14 cellular contexts compared by ENCODE assay signal in the genomic region with DNA sequence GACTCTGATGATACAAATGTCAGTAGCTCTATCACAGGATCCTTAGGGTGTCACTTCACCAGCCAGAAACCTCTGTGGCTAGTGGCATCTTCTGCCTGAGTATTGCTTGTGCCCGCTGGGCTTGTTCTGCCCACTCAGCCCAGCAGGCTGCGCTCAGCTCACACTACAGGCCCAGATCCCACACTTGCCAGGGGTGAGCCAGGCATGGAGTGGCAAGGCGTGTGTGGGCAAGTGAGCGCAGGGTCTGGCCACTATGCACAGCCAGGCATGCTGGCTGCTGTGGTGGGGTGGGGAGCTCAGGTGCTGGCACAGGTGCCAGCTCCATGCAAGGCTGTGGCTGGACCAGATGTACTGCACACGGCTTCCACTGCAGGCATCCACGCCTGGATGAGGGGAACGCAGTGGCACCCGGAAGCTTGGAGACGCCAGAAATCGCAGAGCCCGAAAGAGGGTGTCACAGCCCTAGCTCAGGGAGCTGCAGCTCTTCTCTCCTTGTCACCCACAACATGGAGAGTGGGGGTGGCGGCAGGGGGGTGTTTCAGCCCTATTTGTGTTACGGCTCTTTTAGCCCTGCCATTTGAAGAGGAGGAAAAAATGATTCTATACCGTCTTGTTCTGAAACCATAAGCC. TPM values are rescaled to one million over a fixed set of nuclear protein-coding genes. Genes with fewer than 3 reads are reported as not detected.
DNase-seq lines count a peak whose midpoint lies in the region; ATAC-seq and TF ChIP-seq lines count a peak whose summit lies in the region.
"Had no signal": no experiment of that assay in that cellular context is flagged by ENCODE, and none has a peak within 500 bp of the region (broad histone marks: within the 10 kb centered on the region; RNA-seq: fewer than 3 reads in every experiment).

No MANE protein-coding gene starts in this region.

- H3K36me3 ChIP-seq in GM06990 (ENCODE audit: control insufficient read depth, insufficient read depth, low read length) (no peaks in the 10 kb centered on the region), OCI-LY7 (ENCODE audit: insufficient read depth, low read length) (no peaks in the 10 kb centered on the region)
- H3K36me3 ChIP-seq: BLaER1, sigmoid colon had no signal

- peaks cover 23% of the 10 kb centered on the region for H3K27me3 Mint-ChIP-seq in T-helper 17 cell

- BruUV-seq in OCI-LY7 (replicated peaks; lab: Mats Ljungman, UMichigan) = no TSS peak

- no peak overlapping the region for H2AFZ ChIP-seq in OCI-LY7 (ENCODE audit: low read length)

- H3K79me2 ChIP-seq in OCI-LY7 (ENCODE audit: insufficient read depth, low read depth, low read length) = no peaks in the 10 kb centered on the region

- no peaks in the 10 kb centered on the region for H3K27me3 ChIP-seq in GM06990 (replicated peaks; ENCODE audit: control insufficient read depth, insufficient read depth, low read length)
- H3K27me3 ChIP-seq: BLaER1, sigmoid colon had no signal

- intact Hi-C loops in OCI-LY7 (cut with micrococcal nuclease; ENCODE audit: unreplicated experiment) = no loop called here

- H3K9me2 ChIP-seq in OCI-LY7 (ENCODE audit: insufficient read depth, low read length) = no peaks in the 10 kb centered on the region

- H3K36me3 Mint-ChIP-seq in T-helper 17 cell (ENCODE audit: low read depth) = peaks cover 2% of the 10 kb centered on the region

- CTCF ChIA-PET in OCI-LY7 (lab: Charles Lee; ENCODE audit: unreplicated experiment) = no interaction called here

- TF ChIP-seq CTCF in 22Rv1 (IDR thresholded peaks at IDR 0.05) (0 out of 2 replicates have a peak, but pooled peaks have one; percentile 12), GM06990 (IDR thresholded peaks at IDR 0.05; ENCODE audit: insufficient read depth, low read length, poor library complexity, severe bottlenecking) (peak; percentile 13), OCI-LY7 (conservative IDR thresholded peaks at IDR 0.05; ENCODE audit: low read length) (no peak)

- POLR2A ChIA-PET in OCI-LY7 (lab: Charles Lee) = no interaction called here

- H3K27ac ChIP-seq in 22Rv1 (no peak overlapping the region), OCI-LY7 (ENCODE audit: low read depth, low read length, poor library complexity, severe bottlenecking) (no peak overlapping the region)
- H3K27ac ChIP-seq: BLaER1, sigmoid colon had no signal

- ATAC-seq in esophagus mucosa (peak; percentile 94), T-helper 17 cell (no peak)

- no peak overlapping the region for H3K27ac Mint-ChIP-seq in T-helper 17 cell

- peaks cover 3% of the 10 kb centered on the region for H3K4me1 Mint-ChIP-seq in T-helper 17 cell

- H3K4me3 Mint-ChIP-seq in T-helper 17 cell = no peak overlapping the region

- H3K9me3 ChIP-seq in T-helper 17 cell (ENCODE audit: control insufficient read depth, low read length, poor library complexity, severe bottlenecking) (no peaks in the 10 kb centered on the region), OCI-LY7 (ENCODE audit: low read length) (no peaks in the 10 kb centered on the region)
- H3K9me3 ChIP-seq: BLaER1, sigmoid colon had no signal

- H3K4me2 ChIP-seq in OCI-LY7 (ENCODE audit: low read length) = no peak overlapping the region
- H3K4me2 ChIP-seq: BLaER1 had no signal

- DNase-seq in GM06990 (ENCODE audit: extremely low read depth, insufficient read length) = no peak
- DNase-seq in RPMI8226 = peak; percentile 22
- no peak for DNase-seq in dedifferentiated amniotic fluid mesenchymal stem cell (ENCODE audit: extremely low spot score)
- no peak for DNase-seq in T-helper 17 cell
- DNase-seq in H4 (ENCODE audit: low spot score) = no peak
- no peak for DNase-seq in OCI-LY7 (ENCODE audit: low spot score)
- DNase-seq: activated T-cell treated with anti-CD3 and anti-CD28 coated beads, Interleukin-2, amount 50 U/mL, for 1 hour; caudate nucleus; sigmoid colon had no signal

- no peaks in the 10 kb centered on the region for H3K4me1 ChIP-seq in OCI-LY7 (ENCODE audit: insufficient read depth, low read length, poor library complexity, severe bottlenecking)
- H3K4me1 ChIP-seq: BLaER1, sigmoid colon had no signal

- H3K4me3 ChIP-seq in GM06990 (replicated peaks; ENCODE audit: low read depth, low read length) = no peak overlapping the region
- H3K4me3 ChIP-seq in OCI-LY7 (ENCODE audit: low read depth, low read length, poor library complexity, severe bottlenecking) = no peak overlapping the region
- H3K4me3 ChIP-seq: BLaER1, sigmoid colon had no signal

- no peaks in the 10 kb centered on the region for H4K20me1 ChIP-seq in OCI-LY7 (ENCODE audit: insufficient read depth, low read length)
- H4K20me1 ChIP-seq: BLaER1 had no signal

RNA-seq across cellular contexts. Expression of a gene that starts 10.2 kb away (rescaled TPM):
- total RNA-seq in esophagus mucosa (not detected), T-helper 17 cell (not detected), OCI-LY7 (2022) (not detected in 2 replicates)
- not detected in 2 replicates for total RNA-seq in H4 (2014; rRNA removed; shearing (Covaris generic))
- total RNA-seq in OCI-LY7 (2014; rRNA removed; shearing (Covaris generic)) = not detected in 2 replicates
- total RNA-seq: glomerular endothelial cell, sigmoid colon, ureter had no signal

RNA-seq across cellular contexts. Expression of a gene that starts 11.6 kb away (rescaled TPM):
- total RNA-seq in esophagus mucosa (36.3 TPM), T-helper 17 cell (10 to 100 TPM; 15.5 to 19.0 TPM), OCI-LY7 (2022) (6.9 and 9.8 TPM in 2 replicates)
- total RNA-seq in H4 (2014; rRNA removed; shearing (Covaris generic)) = 34.3 and 37.3 TPM in 2 replicates
- total RNA-seq in OCI-LY7 (2014; rRNA removed; shearing (Covaris generic)) = 3.0 and 9.0 TPM in 2 replicates

RNA-seq across cellular contexts. Expression of a gene that starts 31.8 kb away (rescaled TPM):
- total RNA-seq in esophagus mucosa (not detected), T-helper 17 cell (not detected), OCI-LY7 (2022) (not detected in 2 replicates)
- total RNA-seq in H4 (2014; rRNA removed; shearing (Covaris generic)) = 4.2 and 6.1 TPM in 2 replicates
- not detected in 2 replicates for total RNA-seq in OCI-LY7 (2014; rRNA removed; shearing (Covaris generic))
- total RNA-seq: glomerular endothelial cell, sigmoid colon, ureter had no signal

RNA-seq across cellular contexts. Expression of a gene that starts 42.5 kb away (rescaled TPM):
- total RNA-seq in esophagus mucosa (2.8 TPM), T-helper 17 cell (under 1 TPM in 1 of 2 donors, not detected in 1; 0.90 TPM), OCI-LY7 (2022) (not detected in 2 replicates)
- total RNA-seq in H4 (2014; rRNA removed; shearing (Covaris generic)) = 4.0 and 4.3 TPM in 2 replicates
- not detected in 2 replicates for total RNA-seq in OCI-LY7 (2014; rRNA removed; shearing (Covaris generic))

RNA-seq across cellular contexts. Expression of a gene that starts 56.5 kb away (rescaled TPM):
- total RNA-seq in esophagus mucosa (0.28 TPM), T-helper 17 cell (not detected), OCI-LY7 (2022) (not detected in 2 replicates)
- not detected in 2 replicates for total RNA-seq in H4 (2014; rRNA removed; shearing (Covaris generic))
- total RNA-seq in OCI-LY7 (2014; rRNA removed; shearing (Covaris generic)) = not detected in 2 replicates
- total RNA-seq: glomerular endothelial cell had no signal
